In the genomic region with DNA sequence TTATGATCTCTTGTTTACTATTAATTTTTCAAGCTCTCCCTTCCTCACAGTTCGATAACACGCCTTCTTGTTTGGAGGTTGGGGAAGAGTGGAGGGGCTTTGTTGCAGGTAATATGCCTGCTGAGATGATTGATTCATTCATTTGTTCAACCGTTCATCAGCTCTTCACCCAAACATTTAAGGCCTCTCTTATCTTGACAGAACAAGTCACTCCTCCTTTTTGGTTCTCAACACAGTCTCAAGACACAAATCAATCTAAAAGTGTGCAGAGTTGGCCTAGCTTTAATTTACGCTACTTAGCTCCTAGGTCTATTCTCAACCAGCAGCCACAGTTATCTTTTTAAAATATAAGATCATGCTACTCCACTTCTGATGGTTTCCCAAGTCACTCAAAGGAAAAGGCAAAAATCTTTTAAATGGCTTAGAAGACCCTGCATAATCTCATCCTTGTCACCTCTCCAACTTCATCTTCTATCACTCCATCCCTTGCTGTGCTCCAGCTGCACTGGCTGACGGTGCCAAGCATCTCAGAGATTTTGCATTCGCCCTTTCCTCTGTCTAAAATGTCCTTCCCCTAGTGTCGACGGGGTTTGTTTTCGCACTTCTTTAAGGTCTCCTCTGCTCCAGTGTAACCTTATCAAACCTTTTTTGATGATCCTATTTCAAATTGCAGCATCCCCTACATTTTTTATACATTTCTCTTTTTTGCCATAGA, we compare ENCODE assay signal across 32 cellular contexts.
"Had no signal": no experiment of that assay in that cellular context is flagged by ENCODE, and none has a peak within 500 bp of the region (broad histone marks: within the 10 kb centered on the region; RNA-seq: fewer than 3 reads in every experiment).

No MANE protein-coding gene starts in this region.

- H3K4me3 ChIP-seq: body of pancreas, coronary artery, dorsolateral prefrontal cortex, gastroesophageal sphincter, prostate gland, sigmoid colon, stomach, thyroid gland, upper lobe of right lung had no signal

- H3K27ac ChIP-seq: body of pancreas, coronary artery, gastroesophageal sphincter, neutrophil, prostate gland, sigmoid colon, stomach, thyroid gland, upper lobe of right lung had no signal

- H3K4me3 Mint-ChIP-seq: activated naive CD4-positive, alpha-beta T cell treated with anti-CD3 and anti-CD28 coated beads for 36 hours; nephron progenitor cell; stimulated activated naive B cell treated with anti-CD40 and anti-IgM and Interleukin-4, amounts not matched to agents 10 μg/mL and 1 μg/mL and 100 μg/mL, for 72 hours; T-cell; T-helper 2 cell treated with Interferon-gamma antibody and Interleukin-4, amounts not matched to agents 5 μg/mL and 100 μg/mL, for 36 hours had no signal

- ATAC-seq: body of pancreas; gastroesophageal sphincter; left cardiac atrium; left ventricle myocardium superior; stimulated activated naive B cell treated with anti-CD40 and anti-IgM and Interleukin-4, amounts not matched to agents 10 μg/mL and 1 μg/mL and 100 μg/mL, for 72 hours; T-cell; upper lobe of right lung had no signal

- H3K27ac Mint-ChIP-seq: activated naive CD4-positive, alpha-beta T cell treated with anti-CD3 and anti-CD28 coated beads for 36 hours; nephron progenitor cell; stimulated activated naive B cell treated with anti-CD40 and anti-IgM and Interleukin-4, amounts not matched to agents 10 μg/mL and 1 μg/mL and 100 μg/mL, for 72 hours; T-cell had no signal

- H3K36me3 ChIP-seq: gastroesophageal sphincter, neutrophil, prostate gland, sigmoid colon, stomach, thyroid gland had no signal

- H3K36me3 Mint-ChIP-seq: naive B cell, T-cell had no signal

- H3K27me3 ChIP-seq: body of pancreas, dorsolateral prefrontal cortex, gastroesophageal sphincter, neutrophil, sigmoid colon, stomach, thyroid gland, upper lobe of right lung had no signal

- H3K9me3 Mint-ChIP-seq: activated naive CD4-positive, alpha-beta T cell treated with anti-CD3 and anti-CD28 coated beads for 36 hours; naive B cell; stimulated activated naive B cell treated with anti-CD40 and anti-IgM and Interleukin-4, amounts not matched to agents 10 μg/mL and 1 μg/mL and 100 μg/mL, for 72 hours; T-cell; T-helper 2 cell treated with Interferon-gamma antibody and Interleukin-4, amounts not matched to agents 5 μg/mL and 100 μg/mL, for 36 hours had no signal

- H3K9me3 ChIP-seq: body of pancreas, gastroesophageal sphincter, neutrophil, prostate gland, sigmoid colon, stomach, thyroid gland, upper lobe of right lung had no signal

- H3K27me3 Mint-ChIP-seq: naive B cell; stimulated activated naive B cell treated with anti-CD40 and anti-IgM and Interleukin-4, amounts not matched to agents 10 μg/mL and 1 μg/mL and 100 μg/mL, for 72 hours; T-cell had no signal

- DNase-seq: activated CD4-positive, alpha-beta T cell treated with anti-CD3 and anti-CD28 coated beads for 4 hours; activated CD4-positive, alpha-beta T cell treated with anti-CD3 and anti-CD28 coated beads, Interleukin-2, amount 50 U/mL, for 48 hours; activated CD4-positive, CD25-positive, alpha-beta regulatory T cell; activated CD8-positive, alpha-beta memory T cell treated with anti-CD3 and anti-CD28 coated beads for 24 hours; activated effector memory CD4-positive, alpha-beta T cell treated with anti-CD3 and anti-CD28 coated beads, Interleukin-2, amount 50 U/mL, for 16 hours; activated naive CD4-positive, alpha-beta T cell treated with anti-CD3 and anti-CD28 coated beads for 36 hours; anterior cingulate cortex; body of pancreas; effector memory CD4-positive, alpha-beta T cell; erythroblast; head of caudate nucleus; hippocampal formation; left cardiac atrium; left ventricle myocardium superior; naive B cell; nephron progenitor cell; retina; sigmoid colon; small intestine; stimulated activated CD4-positive, alpha-beta T cell treated with anti-CD3 and anti-CD28 coated beads, Interleukin-4, amount 100 ng/mL, for 4 hours; stimulated activated CD8-positive, alpha-beta memory T cell treated with anti-CD3 and anti-CD28 coated beads, Interleukin-4, amount 100 ng/mL, for 48 hours; stimulated activated naive B cell treated with anti-CD40 and anti-IgM and Interleukin-4, amounts not matched to agents 10 μg/mL and 1 μg/mL and 100 μg/mL, for 72 hours; stomach; T-cell; thyroid gland; upper lobe of right lung had no signal

- H3K4me1 ChIP-seq: prostate gland had no signal
